ENCODE assay signal across 1 cellular context in genomic region chr9:81635526-81636279, GRCh38.
TF ChIP-seq lines count a peak whose summit lies in the region.

No MANE protein-coding gene starts in this region.

TF ChIP-seq in SK-N-SH, 30 proteins besides CTCF, POLR2A, EP300 and RAD21 (continued from another document):
- TF ChIP-seq TAF1 (IDR thresholded peaks at IDR 0.05; ENCODE audit: borderline replicate concordance, low read depth, low read length) = no peak
- no peak for TF ChIP-seq USF1 (IDR thresholded peaks at IDR 0.05; ENCODE audit: borderline replicate concordance, low read depth)
- TF ChIP-seq PBX3 (IDR thresholded peaks at IDR 0.05) = peak; percentile 51
- peak; percentile 66 for TF ChIP-seq FOSL2 (IDR thresholded peaks at IDR 0.05; ENCODE audit: borderline replicate concordance, low read depth)
- peak; percentile 93 for TF ChIP-seq TCF12 (IDR thresholded peaks at IDR 0.05)
- TF ChIP-seq FOXJ3 (CRISPR knock-in tag; IDR thresholded peaks at IDR 0.05) = no peak
- TF ChIP-seq GABPA (IDR thresholded peaks at IDR 0.05; ENCODE audit: low read depth) = no peak
- TF ChIP-seq CHD2 (IDR thresholded peaks at IDR 0.05; ENCODE audit: low read length, partially characterized antibody) = no peak
- TF ChIP-seq GATA2 (CRISPR knock-in tag; IDR thresholded peaks at IDR 0.05) = no peak
- no peak for TF ChIP-seq FOXM1 (IDR thresholded peaks at IDR 0.05; ENCODE audit: low read depth)
- no peak for TF ChIP-seq MEF2A (IDR thresholded peaks at IDR 0.05; ENCODE audit: borderline replicate concordance, low read depth)
- peak; percentile 82; the same call in 1 of the 2 replicates for TF ChIP-seq TEAD4 (IDR thresholded peaks at IDR 0.05; ENCODE audit: borderline replicate concordance, insufficient read depth)
- TF ChIP-seq YY1 (IDR thresholded peaks at IDR 0.05; ENCODE audit: low read depth) = no peak
- TF ChIP-seq MXI1 (IDR thresholded peaks at IDR 0.05; ENCODE audit: low read depth, low read length) = no peak
- TF ChIP-seq RCOR1 (IDR thresholded peaks at IDR 0.05; ENCODE audit: low read length) = no peak
- no peak for TF ChIP-seq IRF3 (IDR thresholded peaks at IDR 0.05; ENCODE audit: low read depth, low read length)
- no peak for TF ChIP-seq ZBTB33 (IDR thresholded peaks at IDR 0.05; ENCODE audit: borderline replicate concordance, low read depth)
- no peak for TF ChIP-seq EZH2phosphoT487 (IDR thresholded peaks at IDR 0.05; ENCODE audit: borderline replicate concordance, low read depth)
- TF ChIP-seq NFIC (IDR thresholded peaks at IDR 0.05; ENCODE audit: borderline replicate concordance) = peak; percentile 54
- TF ChIP-seq RXRA (IDR thresholded peaks at IDR 0.05; ENCODE audit: borderline replicate concordance, low read depth) = 0 out of 2 replicates have a peak, but pooled peaks have one; percentile 16
- TF ChIP-seq SIN3A (IDR thresholded peaks at IDR 0.05; ENCODE audit: borderline replicate concordance, low read depth, low read length) = no peak
- TF ChIP-seq MAX (IDR thresholded peaks at IDR 0.05; ENCODE audit: low read depth) = no peak
- TF ChIP-seq POLR2AphosphoS5 (IDR thresholded peaks at IDR 0.05; ENCODE audit: low read depth, low read length) = peak; percentile 21; the same call in 1 of the 2 replicates
- no peak for TF ChIP-seq NRF1 (IDR thresholded peaks at IDR 0.05; ENCODE audit: low read depth, low read length)
- TF ChIP-seq ELF1 (IDR thresholded peaks at IDR 0.05) = no peak
- no peak for TF ChIP-seq USF2 (IDR thresholded peaks at IDR 0.05; ENCODE audit: borderline replicate concordance, low read depth, low read length)
- no peak for TF ChIP-seq RFX5 (IDR thresholded peaks at IDR 0.05; ENCODE audit: low read length)
TF ChIP-seq in SK-N-SH: peak in this region for 8.
